ENCODE assay signal across 3 cellular contexts in the genomic region with DNA sequence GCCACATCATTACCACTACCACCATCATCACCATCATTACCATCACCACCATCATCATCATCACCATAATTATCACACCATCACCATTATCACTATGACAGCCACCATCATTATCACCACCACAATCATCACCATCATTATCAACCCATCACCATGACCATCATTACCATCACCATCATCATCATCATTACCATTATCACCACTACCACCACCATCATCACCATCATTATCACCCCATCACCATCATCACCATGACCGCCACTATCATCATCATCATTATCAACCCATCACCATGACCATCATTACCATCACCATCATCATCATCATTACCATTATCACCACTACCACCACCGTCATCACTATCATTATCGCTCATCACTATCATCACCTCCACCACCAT. TPM values are rescaled to one million over a fixed set of nuclear protein-coding genes. Genes with fewer than 3 reads are reported as not detected.
"Had no signal": no experiment of that assay in that cellular context is flagged by ENCODE, and none has a peak within 500 bp of the region (broad histone marks: within the 10 kb centered on the region; RNA-seq: fewer than 3 reads in every experiment).

No MANE protein-coding gene starts in this region.

RNA-seq across cellular contexts. Expression of gene CRMP1, which starts 36.5 kb away (rescaled TPM):
- total RNA-seq: natural killer cell, subcutaneous adipose tissue had no signal
- polyA plus RNA-seq: naive thymus-derived CD4-positive, alpha-beta T cell had no signal
